In the genomic region with DNA sequence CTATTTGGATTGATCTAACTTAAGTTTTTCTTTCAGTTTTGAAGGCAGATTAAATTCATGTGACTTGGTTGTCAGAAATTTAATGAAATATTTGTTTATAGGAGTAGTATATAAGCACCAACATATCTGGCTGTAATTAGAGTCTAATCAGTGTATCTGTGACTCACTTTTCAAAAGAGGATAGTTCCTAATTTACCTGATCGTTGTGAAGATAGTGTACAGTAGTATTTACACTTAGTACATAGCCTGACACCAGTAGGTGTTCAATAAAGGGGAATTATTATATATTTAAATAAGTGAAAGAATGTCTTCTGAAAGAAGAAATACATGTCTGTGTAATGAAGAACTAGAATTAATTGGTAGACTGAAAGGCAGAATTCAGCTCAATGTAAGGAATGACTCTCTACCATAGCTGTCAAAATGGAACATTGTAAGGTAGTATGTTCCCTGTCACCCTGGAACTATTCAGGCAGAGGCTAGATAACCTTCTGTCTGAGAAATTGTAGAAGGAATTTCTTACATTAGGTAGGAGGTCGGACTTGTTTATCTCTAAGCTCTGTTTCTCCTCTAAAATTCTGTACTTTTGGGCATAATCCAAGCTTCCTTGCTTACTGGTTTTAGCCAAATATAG, we compare ENCODE assay signal across 15 cellular contexts. TPM values are rescaled to one million over a fixed set of nuclear protein-coding genes. Genes with fewer than 3 reads are reported as not detected.
DNase-seq lines count a peak whose midpoint lies in the region; ATAC-seq, FAIRE-seq and TF ChIP-seq lines count a peak whose summit lies in the region.
"Had no signal": no experiment of that assay in that cellular context is flagged by ENCODE, and none has a peak within 500 bp of the region (broad histone marks: within the 10 kb centered on the region; RNA-seq: fewer than 3 reads in every experiment).

No MANE protein-coding gene starts in this region.

- no peaks in the 10 kb centered on the region for H3K9me3 Mint-ChIP-seq in activated naive CD4-positive, alpha-beta T cell treated with anti-CD3 and anti-CD28 coated beads, Interleukin-2, amount 50 U/mL, for 24 hours
- no peaks in the 10 kb centered on the region for H3K9me3 Mint-ChIP-seq in activated CD4-positive, alpha-beta memory T cell treated with anti-CD3 and anti-CD28 coated beads, Interleukin-2, amount 10 ng/mL, durations not matched to agents 7 days and 5 days

- no peak for DNase-seq in activated naive CD4-positive, alpha-beta T cell (lab: John Stamatoyannopoulos, UW)
- no peak for DNase-seq in activated CD4-positive, alpha-beta memory T cell treated with anti-CD3 and anti-CD28 coated beads, Interleukin-2, amount 10 ng/mL, durations not matched to agents 7 days and 5 days
- DNase-seq in keratinocyte (ENCODE audit: low read depth, low spot score) (no peak), transverse colon (no peak), frontal cortex (ENCODE audit: low spot score in 2 of 2) (no peak)
- DNase-seq: body of pancreas, foreskin fibroblast, GOT3, KG1, NCI-H1694, NCI-H526 treated with DMSO at 0.1 percent for 48 hours had no signal

- H3K27me3 ChIP-seq in keratinocyte (ENCODE audit: control insufficient read depth, extremely low read depth, insufficient read depth, low read length) (no peaks in the 10 kb centered on the region), transverse colon (no peaks in the 10 kb centered on the region)
- H3K27me3 ChIP-seq: body of pancreas, vagina had no signal

- H3K9ac ChIP-seq in keratinocyte (ENCODE audit: control insufficient read depth, extremely low read depth, insufficient read depth, low read length) = no peak overlapping the region

- WGBS in transverse colon (ENCODE audit: low coverage in 1 of 2), 2 donors = 66 to 75% methylated on average over 2 of the region's 2 CpGs

- POLR2A ChIA-PET in activated CD4-positive, alpha-beta memory T cell treated with anti-CD3 and anti-CD28 coated beads, Interleukin-2, amount 10 ng/mL, durations not matched to agents 7 days and 5 days (lab: Charles Lee) = interaction anchor here (0.9 to 3.0 kb wide), 10 partner anchors 8 to 55 kb away, joined by 3 to 23 read pairs (median 4); partner anchors contain the start of gene TGFBR1

- TF ChIP-seq POLR2A in transverse colon (IDR thresholded peaks at IDR 0.05) = no peak

- H3K79me2 ChIP-seq in keratinocyte (ENCODE audit: control insufficient read depth, insufficient read depth, low read length) = peaks cover 80% of the 10 kb centered on the region

- no peaks in the 10 kb centered on the region for H3K9me1 ChIP-seq in keratinocyte (ENCODE audit: control insufficient read depth, extremely low read depth, insufficient read depth, low read length)

- in situ Hi-C loops in transverse colon (cut with MboI; ENCODE audit: low pct_ligation_motif_present in 1 of 4, low pct_unique_long_range_greater_than_20kb in 1 of 4, low sequenced_read_pairs in 3 of 4) = no loop called here

- FAIRE-seq in keratinocyte (lab: Jason Lieb, UNC) (no peak), frontal cortex (lab: Jason Lieb, UNC) (no peak)

- CTCF ChIA-PET in activated CD4-positive, alpha-beta memory T cell treated with anti-CD3 and anti-CD28 coated beads, Interleukin-2, amount 10 ng/mL, durations not matched to agents 7 days and 5 days (lab: Charles Lee) = interaction anchor here (1.0 to 2.6 kb wide), 8 partner anchors 9 to 138 kb away, joined by 3 to 15 read pairs (median 6); partner anchors contain the start of gene TGFBR1

- H3K4me3 Mint-ChIP-seq in activated naive CD4-positive, alpha-beta T cell treated with anti-CD3 and anti-CD28 coated beads, Interleukin-2, amount 50 U/mL, for 24 hours = peak overlapping the region; percentile 69
- peak overlapping the region; percentile 31 for H3K4me3 Mint-ChIP-seq in activated CD4-positive, alpha-beta memory T cell treated with anti-CD3 and anti-CD28 coated beads, Interleukin-2, amount 10 ng/mL, durations not matched to agents 7 days and 5 days

- peak overlapping the region; percentile 69 for H3K27ac Mint-ChIP-seq in activated naive CD4-positive, alpha-beta T cell treated with anti-CD3 and anti-CD28 coated beads, Interleukin-2, amount 50 U/mL, for 24 hours
- peak overlapping the region; percentile 55 for H3K27ac Mint-ChIP-seq in activated CD4-positive, alpha-beta memory T cell treated with anti-CD3 and anti-CD28 coated beads, Interleukin-2, amount 10 ng/mL, durations not matched to agents 7 days and 5 days

- no peak overlapping the region for H2AFZ ChIP-seq in keratinocyte (ENCODE audit: control insufficient read depth, low read length)

- H3K36me3 ChIP-seq in keratinocyte (ENCODE audit: control insufficient read depth in 2 of 2, extremely low read depth in 1 of 2, insufficient read depth in 2 of 2, low read length in 2 of 2) = peaks cover 0 to 9% of the 10 kb centered on the region in 2 experiments
- no peaks in the 10 kb centered on the region for H3K36me3 ChIP-seq in transverse colon
- H3K36me3 ChIP-seq: vagina had no signal

- peak overlapping the region; percentile 0 for H3K4me2 ChIP-seq in keratinocyte (ENCODE audit: control insufficient read depth, extremely low read depth, insufficient read depth, low read depth, low read length)

- H3K4me1 ChIP-seq in keratinocyte (ENCODE audit: control insufficient read depth, extremely low read depth, insufficient read depth, low read length) = peaks cover 38% of the 10 kb centered on the region
- peaks cover 14 to 78% (median 32%) of the 10 kb centered on the region in 4 donors for H3K4me1 ChIP-seq in transverse colon

- H3K4me1 Mint-ChIP-seq in activated naive CD4-positive, alpha-beta T cell treated with anti-CD3 and anti-CD28 coated beads, Interleukin-2, amount 50 U/mL, for 24 hours = peaks cover 90% of the 10 kb centered on the region
- peaks cover 74% of the 10 kb centered on the region for H3K4me1 Mint-ChIP-seq in activated CD4-positive, alpha-beta memory T cell treated with anti-CD3 and anti-CD28 coated beads, Interleukin-2, amount 10 ng/mL, durations not matched to agents 7 days and 5 days

- H3K4me3 ChIP-seq in keratinocyte (ENCODE audit: control insufficient read depth in 2 of 3, extremely low read depth in 1 of 3, insufficient read depth in 2 of 3, low read depth in 1 of 3, low read length in 3 of 3) (no peak overlapping the region), transverse colon (no peak overlapping the region)
- H3K4me3 ChIP-seq: body of pancreas, vagina had no signal

- H4K20me1 ChIP-seq in keratinocyte (ENCODE audit: control insufficient read depth, extremely low read depth, insufficient read depth, low read length) = peaks cover 2% of the 10 kb centered on the region

- H3K27me3 Mint-ChIP-seq in activated naive CD4-positive, alpha-beta T cell treated with anti-CD3 and anti-CD28 coated beads, Interleukin-2, amount 50 U/mL, for 24 hours = no peaks in the 10 kb centered on the region
- no peaks in the 10 kb centered on the region for H3K27me3 Mint-ChIP-seq in activated CD4-positive, alpha-beta memory T cell treated with anti-CD3 and anti-CD28 coated beads, Interleukin-2, amount 10 ng/mL, durations not matched to agents 7 days and 5 days

- TF ChIP-seq EP300 in transverse colon (IDR thresholded peaks at IDR 0.05; ENCODE audit: low read depth) = no peak

- intact Hi-C loops in transverse colon (cut with DNase I; ENCODE audit: low total_unique reads) = no loop called here

- H3K27ac ChIP-seq in keratinocyte (ENCODE audit: control insufficient read depth, insufficient read depth, low read length) (no peak overlapping the region), transverse colon (peak overlapping the region; percentile 4 to 30 (median 16))
- H3K27ac ChIP-seq: body of pancreas, vagina had no signal

- dilution Hi-C loops in keratinocyte (cut with MboI; ENCODE audit: extremely low pct_ligation_motif_present, low sequenced_read_pairs) = no loop called here

- no peaks in the 10 kb centered on the region for H3K36me3 Mint-ChIP-seq in activated naive CD4-positive, alpha-beta T cell treated with anti-CD3 and anti-CD28 coated beads, Interleukin-2, amount 50 U/mL, for 24 hours
- H3K36me3 Mint-ChIP-seq in activated CD4-positive, alpha-beta memory T cell treated with anti-CD3 and anti-CD28 coated beads, Interleukin-2, amount 10 ng/mL, durations not matched to agents 7 days and 5 days (ENCODE audit: low read depth) = peaks cover 45% of the 10 kb centered on the region

- ATAC-seq in GM19452 (IDR thresholded peaks at IDR 0.05; ENCODE audit: unreplicated experiment) (no peak), GM19467 (IDR thresholded peaks at IDR 0.05; ENCODE audit: unreplicated experiment) (no peak)
- ATAC-seq: body of pancreas had no signal

- H3K9me3 ChIP-seq in keratinocyte (ENCODE audit: control insufficient read depth, low read depth, low read length) (no peaks in the 10 kb centered on the region), transverse colon (no peaks in the 10 kb centered on the region)
- H3K9me3 ChIP-seq: body of pancreas, vagina had no signal

- TF ChIP-seq CTCF in keratinocyte (optimal IDR thresholded peaks at IDR 0.05 in 1 of 3, IDR thresholded peaks at IDR 0.05 in 1 of 3, conservative IDR thresholded peaks at IDR 0.05 in 1 of 3; ENCODE audit: extremely low read depth in 1 of 3, insufficient read depth in 2 of 3, low read length in 3 of 3) = no peak
- no peak for TF ChIP-seq CTCF in transverse colon (IDR thresholded peaks at IDR 0.05)

RNA-seq across cellular contexts. Expression of gene TGFBR1, which starts 8.6 kb away (rescaled TPM):
- 10 to 100 TPM; 57.4 to 58.5 TPM for total RNA-seq in activated CD4-positive, alpha-beta memory T cell treated with anti-CD3 and anti-CD28 coated beads, Interleukin-2, amount 10 ng/mL, durations not matched to agents 7 days and 5 days
- 41.6 to 55.0 TPM (median 49.7 TPM) in 3 replicates for polyA plus RNA-seq in keratinocyte
- 21.0 TPM for polyA plus RNA-seq in keratinocyte (2011; ENCODE audit: low read depth)
- 20.7 and 45.7 TPM in 2 replicates for polyA plus RNA-seq in keratinocyte (2011; cell fraction: cytosol; rRNA removed)
- 57.9 and 67.1 TPM in 2 replicates for polyA plus RNA-seq in keratinocyte (2011; cell fraction: nucleus; rRNA removed)
- 18.8 and 28.4 TPM in 2 replicates for polyA plus RNA-seq in keratinocyte (2012; ENCODE audit: low replicate concordance)
- 135 to 193 TPM (median 184 TPM) in 3 replicates for polyA minus RNA-seq in keratinocyte
- polyA minus RNA-seq in keratinocyte (2011; cell fraction: cytosol; rRNA and poly(A)+ RNA removed) = 57.6 TPM
- polyA minus RNA-seq in keratinocyte (2011; cell fraction: nucleus; rRNA and poly(A)+ RNA removed) = 74.4 and 239 TPM in 2 replicates
- total RNA-seq in transverse colon (10 to 100 TPM; 17.6 to 24.1 (median 22.8) TPM), frontal cortex (75.8 TPM)
